Comparison of ENCODE assay signal across 17 cellular contexts in genomic region chr13:77715233-77715891, GRCh38. TPM values are rescaled to one million over a fixed set of nuclear protein-coding genes. Genes with fewer than 3 reads are reported as not detected.
DNase-seq lines count a peak whose midpoint lies in the region; ATAC-seq lines count a peak whose summit lies in the region.
"Had no signal": no experiment of that assay in that cellular context is flagged by ENCODE, and none has a peak within 500 bp of the region (broad histone marks: within the 10 kb centered on the region; RNA-seq: fewer than 3 reads in every experiment).

No MANE protein-coding gene starts in this region.

- peak; percentile 65 for ATAC-seq in GM18870 (IDR thresholded peaks at IDR 0.05; ENCODE audit: unreplicated experiment)
- ATAC-seq in GM21723 (IDR thresholded peaks at IDR 0.05; ENCODE audit: unreplicated experiment), result peak; percentile 47
- ATAC-seq in HG03175 (IDR thresholded peaks at IDR 0.05; ENCODE audit: unreplicated experiment), result peak; percentile 69
- ATAC-seq: sciatic nerve; stimulated activated naive B cell treated with anti-CD40 and anti-IgM and Interleukin-4, amounts not matched to agents 10 μg/mL and 1 μg/mL and 100 μg/mL, for 72 hours had no signal

- peaks cover 38% of the 10 kb centered on the region for H3K36me3 Mint-ChIP-seq in T-helper 2 cell treated with Interferon-gamma antibody and Interleukin-4, amounts not matched to agents 5 μg/mL and 100 μg/mL, for 36 hours (ENCODE audit: low read depth)

- H3K9me3 Mint-ChIP-seq in T-helper 2 cell treated with Interferon-gamma antibody and Interleukin-4, amounts not matched to agents 5 μg/mL and 100 μg/mL, for 36 hours, result peaks cover 30% of the 10 kb centered on the region

- H3K4me1 Mint-ChIP-seq in T-helper 2 cell treated with Interferon-gamma antibody and Interleukin-4, amounts not matched to agents 5 μg/mL and 100 μg/mL, for 36 hours (ENCODE audit: low read depth), result peaks cover 19% of the 10 kb centered on the region
- H3K4me1 Mint-ChIP-seq: nephron progenitor cell had no signal

- DNase-seq in G401 (ENCODE audit: low spot score), result peak; percentile 31
- DNase-seq in cerebellar cortex (ENCODE audit: low spot score), result no peak
- no peak for DNase-seq in T-helper 2 cell treated with Interferon-gamma antibody and Interleukin-4, amounts not matched to agents 5 μg/mL and 100 μg/mL, for 36 hours (ENCODE audit: low spot score)
- no peak for DNase-seq in NCI-H2107 treated with DMSO at 0.1 percent for 48 hours (lab: John Stamatoyannopoulos, UW; ENCODE audit: unreplicated experiment)
- DNase-seq in NCI-H345 (lab: John Stamatoyannopoulos, UW), result no peak
- DNase-seq: activated CD4-positive, CD25-positive, alpha-beta regulatory T cell; effector CD4-positive, alpha-beta T cell; NCI-H1092; NCI-H446; nephron progenitor cell; stimulated activated CD4-positive, alpha-beta T cell treated with anti-CD3 and anti-CD28 coated beads, Interleukin-4, amount 100 ng/mL, for 4 hours; stimulated activated naive B cell treated with anti-CD40 and anti-IgM and Interleukin-4, amounts not matched to agents 10 μg/mL and 1 μg/mL and 100 μg/mL, for 72 hours had no signal

- no peaks in the 10 kb centered on the region for H3K27me3 Mint-ChIP-seq in T-helper 2 cell treated with Interferon-gamma antibody and Interleukin-4, amounts not matched to agents 5 μg/mL and 100 μg/mL, for 36 hours (ENCODE audit: low read depth)
- H3K27me3 Mint-ChIP-seq: stimulated activated naive B cell treated with anti-CD40 and anti-IgM and Interleukin-4, amounts not matched to agents 10 μg/mL and 1 μg/mL and 100 μg/mL, for 72 hours had no signal

- in situ Hi-C loops in G401 (cut with HindIII; ENCODE audit: low sequenced_read_pairs), result no loop called here

- H3K27ac Mint-ChIP-seq in T-helper 2 cell treated with Interferon-gamma antibody and Interleukin-4, amounts not matched to agents 5 μg/mL and 100 μg/mL, for 36 hours, result no peak overlapping the region
- H3K27ac Mint-ChIP-seq: brain; nephron progenitor cell; stimulated activated naive B cell treated with anti-CD40 and anti-IgM and Interleukin-4, amounts not matched to agents 10 μg/mL and 1 μg/mL and 100 μg/mL, for 72 hours had no signal

- H3K4me3 Mint-ChIP-seq in T-helper 2 cell treated with Interferon-gamma antibody and Interleukin-4, amounts not matched to agents 5 μg/mL and 100 μg/mL, for 36 hours, result no peak overlapping the region
- H3K4me3 Mint-ChIP-seq: brain; nephron progenitor cell; stimulated activated naive B cell treated with anti-CD40 and anti-IgM and Interleukin-4, amounts not matched to agents 10 μg/mL and 1 μg/mL and 100 μg/mL, for 72 hours had no signal

RNA-seq across cellular contexts. Expression of gene SLAIN1, which starts 17.9 kb away (rescaled TPM):
- 0.24 TPM in 1 of 2 replicates, not detected in the other for total RNA-seq in G401 (2014; rRNA removed; shearing (Covaris generic))
